12 cellular contexts compared by ENCODE assay signal in genomic region chr1:10561955-10562354, GRCh38.
DNase-seq lines count a peak whose midpoint lies in the region; TF ChIP-seq lines count a peak whose summit lies in the region.
"Had no signal": no experiment of that assay in that cellular context is flagged by ENCODE, and none has a peak within 500 bp of the region (broad histone marks: within the 10 kb centered on the region; RNA-seq: fewer than 3 reads in every experiment).

No MANE protein-coding gene starts in this region.

- H3K4me3 ChIP-seq in cardiac muscle cell = no peak overlapping the region
- H3K4me3 ChIP-seq in left ventricle myocardium inferior = no peak overlapping the region
- H3K4me3 ChIP-seq in choroid plexus epithelial cell (ENCODE audit: low read depth, low read length) = no peak overlapping the region
- H3K4me3 ChIP-seq in retinal pigment epithelial cell (ENCODE audit: low read length) = no peak overlapping the region
- no peak overlapping the region for H3K4me3 ChIP-seq in right atrium auricular region
- H3K4me3 ChIP-seq: lung, tibial nerve had no signal

- intact Hi-C loops in left ventricle myocardium inferior (cut with micrococcal nuclease) = no loop called here

- H3K4me1 ChIP-seq in cardiac muscle cell (ENCODE audit: low read depth) (peaks cover 3% of the 10 kb centered on the region), left ventricle myocardium inferior (peaks cover 3% of the 10 kb centered on the region), right atrium auricular region (no peaks in the 10 kb centered on the region)
- H3K4me1 ChIP-seq: tibial nerve had no signal

- H3K27ac ChIP-seq in cardiac muscle cell (no peak overlapping the region), left ventricle myocardium inferior (replicated peaks) (no peak overlapping the region), right atrium auricular region (no peak overlapping the region)
- H3K27ac ChIP-seq: tibial nerve had no signal

- DNase-seq in cardiac muscle cell (ENCODE audit: low read depth in 1 of 2, low spot score in 1 of 2) = no peak
- DNase-seq in left ventricle myocardium inferior = no peak
- DNase-seq in LHCN-M2 (ENCODE audit: low read depth) = peak; percentile 35
- DNase-seq in choroid plexus epithelial cell (ENCODE audit: low read depth) = peak; percentile 32
- DNase-seq in retinal pigment epithelial cell (ENCODE audit: low read depth) = no peak
- DNase-seq in retina = no peak
- DNase-seq in DMS153 treated with DMSO at 0.1 percent for 48 hours (lab: John Stamatoyannopoulos, UW; ENCODE audit: unreplicated experiment) = no peak
- DNase-seq in right atrium auricular region (ENCODE audit: low spot score) = no peak
- DNase-seq: NCI-H1092 treated with DMSO at 0.1 percent for 48 hours, posterior cingulate gyrus had no signal

- H3K9me3 ChIP-seq in cardiac muscle cell (ENCODE audit: low read depth) (no peaks in the 10 kb centered on the region), left ventricle myocardium inferior (replicated peaks) (peaks cover 13% of the 10 kb centered on the region), right atrium auricular region (peaks cover 0 to 6% of the 10 kb centered on the region in 2 donors)

- no peaks in the 10 kb centered on the region for H3K36me3 ChIP-seq in cardiac muscle cell
- H3K36me3 ChIP-seq in left ventricle myocardium inferior = no peaks in the 10 kb centered on the region
- no peaks in the 10 kb centered on the region for H3K36me3 ChIP-seq in right atrium auricular region
- H3K36me3 ChIP-seq: tibial nerve had no signal

- TF ChIP-seq CTCF in cardiac muscle cell (IDR thresholded peaks at IDR 0.05; ENCODE audit: low read depth, low read length) (peak; percentile 24), left ventricle myocardium inferior (IDR thresholded peaks at IDR 0.05; ENCODE audit: borderline replicate concordance) (no peak), choroid plexus epithelial cell (conservative IDR thresholded peaks at IDR 0.05; ENCODE audit: low read depth, low read length) (peak; percentile 52), retinal pigment epithelial cell (conservative IDR thresholded peaks at IDR 0.05; ENCODE audit: low read depth, low read length) (peak; percentile 34), right atrium auricular region (IDR thresholded peaks at IDR 0.05) (no peak)

- no peaks in the 10 kb centered on the region for H3K27me3 ChIP-seq in cardiac muscle cell
- no peaks in the 10 kb centered on the region for H3K27me3 ChIP-seq in left ventricle myocardium inferior (ENCODE audit: low read depth)
- H3K27me3 ChIP-seq in right atrium auricular region = no peaks in the 10 kb centered on the region
- H3K27me3 ChIP-seq: tibial nerve had no signal

Comparison
In these comparisons a context has a peak if more than half of its experiments do, and no peak if none do; other contexts are left out.
1. CTCF ChIP-seq: peak in cardiac muscle cell (single experiment), choroid plexus epithelial cell (single experiment) and retinal pigment epithelial cell (single experiment); none in left ventricle myocardium inferior (single experiment) and right atrium auricular region (0 of 2).
2. DNase-seq: peak in LHCN-M2 (single experiment) and choroid plexus epithelial cell (single experiment); none in cardiac muscle cell (0 of 2), left ventricle myocardium inferior (single experiment), retinal pigment epithelial cell (single experiment), retina (single experiment), DMS153 treated with DMSO at 0.1 percent for 48 hours (single experiment) and right atrium auricular region (single experiment).